Comparison of ENCODE assay signal across 9 cellular contexts in the genomic region with DNA sequence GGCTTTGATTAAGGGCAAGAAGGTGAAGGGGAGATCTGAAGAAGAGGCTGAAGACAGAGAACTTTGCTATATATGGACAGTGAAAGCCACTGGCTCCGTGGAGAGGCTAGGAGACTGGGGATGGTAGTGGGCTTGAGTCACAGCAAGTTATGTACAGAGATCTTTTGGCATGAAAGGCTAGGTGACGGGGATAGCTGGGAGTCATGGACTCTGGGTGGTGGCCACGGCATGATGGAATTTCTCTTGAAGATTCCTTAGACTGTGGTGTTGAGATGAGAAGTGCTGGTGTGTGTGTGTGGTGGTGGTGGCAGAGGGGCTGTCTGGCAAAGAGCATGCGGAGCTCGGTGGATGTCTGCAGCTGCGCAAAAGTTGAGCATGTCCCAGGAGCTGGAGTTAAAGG.
"Had no signal": no experiment of that assay in that cellular context is flagged by ENCODE, and none has a peak within 500 bp of the region (broad histone marks: within the 10 kb centered on the region; RNA-seq: fewer than 3 reads in every experiment).

No MANE protein-coding gene starts in this region.

- DNase-seq: GM23248, GOT3, H7, H9, HCEC 1CT, HFFc6 had no signal

- H3K27ac ChIP-seq: GM23248 had no signal

- H3K36me3 ChIP-seq: HAP-1 had no signal

- H3K9ac ChIP-seq: GM23248 had no signal

- H3K4me1 ChIP-seq: HAP-1 had no signal

- H3K9me3 ChIP-seq: HAP-1 had no signal

- H3K4me3 ChIP-seq: GM23248, GM23338, HAP-1 had no signal

- ATAC-seq: GM23338, HCT116 had no signal

- H2AFZ ChIP-seq: GM23248, GM23338 had no signal

- H3K4me2 ChIP-seq: GM23338 had no signal
